Comparison of ENCODE assay signal across 19 cellular contexts in the genomic region with DNA sequence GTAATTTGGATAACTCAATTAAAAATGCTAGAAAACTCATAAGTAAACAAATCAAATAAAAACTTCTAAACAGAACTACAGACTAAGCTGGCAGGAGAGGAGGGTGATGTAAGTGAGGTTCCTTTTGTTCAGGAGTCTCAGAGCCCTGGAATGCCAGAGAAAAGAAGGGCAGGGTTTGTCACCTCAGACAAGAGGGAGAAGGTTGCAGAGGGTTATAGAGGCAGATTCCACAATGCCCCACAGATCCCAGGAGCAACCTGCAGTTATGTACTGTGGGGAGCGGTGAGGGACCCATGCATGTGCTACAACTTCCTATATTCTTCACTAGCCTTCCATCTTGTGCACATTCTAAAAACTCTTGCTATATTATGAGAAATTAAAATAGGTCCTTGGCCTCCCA.
DNase-seq lines count a peak whose midpoint lies in the region; ATAC-seq and TF ChIP-seq lines count a peak whose summit lies in the region.
"Had no signal": no experiment of that assay in that cellular context is flagged by ENCODE, and none has a peak within 500 bp of the region (broad histone marks: within the 10 kb centered on the region; RNA-seq: fewer than 3 reads in every experiment).

No MANE protein-coding gene starts in this region.

- no peak for DNase-seq in CD4-positive, CD25-positive, alpha-beta regulatory T cell
- peak; percentile 8 for DNase-seq in M059J (ENCODE audit: low read depth)
- DNase-seq in epithelial cell of esophagus (ENCODE audit: low read depth): peak; percentile 45
- peak; percentile 16 for DNase-seq in myocyte (ENCODE audit: low read depth)
- DNase-seq in NCI-H1436 (lab: John Stamatoyannopoulos, UW): no peak
- DNase-seq in retina: no peak
- DNase-seq: AML-193, DMS 273 treated with DMSO at 0.1 percent for 48 hours, DND-41, H9, MV-4-11, NCI-H1930, NCI-H226, NCI-H524 had no signal

- TF ChIP-seq CTCF in epithelial cell of esophagus (IDR thresholded peaks at IDR 0.05; ENCODE audit: insufficient read depth, low read depth, low read length, missing control alignments): no peak

- no peaks in the 10 kb centered on the region for H3K27me3 ChIP-seq in CD4-positive, CD25-positive, alpha-beta regulatory T cell (ENCODE audit: control insufficient read depth, insufficient read depth, low read length)
- H3K27me3 ChIP-seq: SJSA1 had no signal

- H3K4me1 Mint-ChIP-seq in CD4-positive, CD25-positive, alpha-beta regulatory T cell: peaks cover 17 to 40% (median 25%) of the 10 kb centered on the region in 4 donors

- H3K4me3 ChIP-seq in CD4-positive, CD25-positive, alpha-beta regulatory T cell (ENCODE audit: low read depth, low read length): no peak overlapping the region
- no peak overlapping the region for H3K4me3 ChIP-seq in epithelial cell of esophagus (ENCODE audit: low read length)
- H3K4me3 ChIP-seq: SJSA1 had no signal

- H3K27me3 Mint-ChIP-seq in CD4-positive, CD25-positive, alpha-beta regulatory T cell: no peaks in the 10 kb centered on the region

- no peak overlapping the region for H3K4me3 Mint-ChIP-seq in CD4-positive, CD25-positive, alpha-beta regulatory T cell
- H3K4me3 Mint-ChIP-seq: H9 had no signal

- H3K36me3 Mint-ChIP-seq in CD4-positive, CD25-positive, alpha-beta regulatory T cell: peaks cover 7% of the 10 kb centered on the region

- no peaks in the 10 kb centered on the region for H3K36me3 ChIP-seq in CD4-positive, CD25-positive, alpha-beta regulatory T cell (ENCODE audit: control insufficient read depth, insufficient read depth, low read length)
- H3K36me3 ChIP-seq: SJSA1 had no signal

- peak overlapping the region in 2 of 3 donors; percentile 6 to 56 for H3K27ac Mint-ChIP-seq in CD4-positive, CD25-positive, alpha-beta regulatory T cell
- H3K27ac Mint-ChIP-seq: H9 had no signal

- peaks cover 13% of the 10 kb centered on the region for H3K4me1 ChIP-seq in CD4-positive, CD25-positive, alpha-beta regulatory T cell (ENCODE audit: control insufficient read depth, insufficient read depth, low read length, poor library complexity, severe bottlenecking)
- H3K4me1 ChIP-seq: SJSA1 had no signal

- H3K27ac ChIP-seq in CD4-positive, CD25-positive, alpha-beta regulatory T cell (ENCODE audit: insufficient read depth, low read length, poor library complexity, severe bottlenecking): no peak overlapping the region
- H3K27ac ChIP-seq: C4-2B, SJSA1 had no signal

- ATAC-seq in CD4-positive, CD25-positive, alpha-beta regulatory T cell (ENCODE audit: low read depth in 2 of 2): no peak
- ATAC-seq in GM21528 (IDR thresholded peaks at IDR 0.05; ENCODE audit: low FRiP score, unreplicated experiment) (no peak), HG02840 (IDR thresholded peaks at IDR 0.05; ENCODE audit: low FRiP score, unreplicated experiment) (no peak)
- ATAC-seq: Panc1 had no signal

- peaks cover 0 to 11% (median 3%) of the 10 kb centered on the region in 7 donors for H3K9me3 Mint-ChIP-seq in CD4-positive, CD25-positive, alpha-beta regulatory T cell

- H3K9me3 ChIP-seq in CD4-positive, CD25-positive, alpha-beta regulatory T cell (ENCODE audit: control insufficient read depth in 2 of 2, low read length in 2 of 2): no peaks in the 10 kb centered on the region
- H3K9me3 ChIP-seq: SJSA1 had no signal

Comparison
In these comparisons a context has a peak if more than half of its experiments do, and no peak if none do; other contexts are left out.
1. DNase-seq: peak in M059J (single experiment), epithelial cell of esophagus (single experiment) and myocyte (single experiment); none in CD4-positive, CD25-positive, alpha-beta regulatory T cell (0 of 3), NCI-H1436 (single experiment) and retina (single experiment).